ENCODE assay signal across 1 cellular context in genomic region chr16:1983544-1984346, GRCh38.
A peak's percentile ranks its signal among the peaks of the same experiment; 100 is the strongest.
TF ChIP-seq lines count a peak whose summit lies in the region.

GFER (plus strand) TSS chr16:1984193; CDS start chr16:1984219, 26 bp downstream.

TF ChIP-seq in H1, 55 proteins besides CTCF, POLR2A, EP300 and RAD21:
- no peak for TF ChIP-seq SP2 (IDR thresholded peaks at IDR 0.05; ENCODE audit: low read length)
- no peak for TF ChIP-seq POU5F1 (IDR thresholded peaks at IDR 0.05; ENCODE audit: low read depth, low read length)
- TF ChIP-seq NANOG (IDR thresholded peaks at IDR 0.05; ENCODE audit: insufficient read depth, low read depth, low read length, poor library complexity, severe bottlenecking): no peak
- TF ChIP-seq RFX5 (IDR thresholded peaks at IDR 0.05; ENCODE audit: borderline replicate concordance, low read depth, low read length): no peak
- TF ChIP-seq CEBPB (IDR thresholded peaks at IDR 0.05; ENCODE audit: low read depth, low read length): no peak
- TF ChIP-seq TCF12 (IDR thresholded peaks at IDR 0.05; ENCODE audit: low read depth, low read length): no peak
- no peak for TF ChIP-seq ATF3 (IDR thresholded peaks at IDR 0.05; ENCODE audit: insufficient read depth, low read depth, low read length)
- 0 out of 2 replicates have a peak, but pooled peaks have one; percentile 17 for TF ChIP-seq SRF (IDR thresholded peaks at IDR 0.05; ENCODE audit: low read depth, low read length)
- TF ChIP-seq ATF2 (IDR thresholded peaks at IDR 0.05; ENCODE audit: low read length): no peak
- TF ChIP-seq JUND (IDR thresholded peaks at IDR 0.05; ENCODE audit: low read length): no peak
- no peak for TF ChIP-seq CBX5 (IDR thresholded peaks at IDR 0.05; ENCODE audit: low read depth, low read length)
- TF ChIP-seq KDM4A (IDR thresholded peaks at IDR 0.05; ENCODE audit: low read depth, low read length, severe bottlenecking): peak; percentile 74
- no peak for TF ChIP-seq GTF2F1 (IDR thresholded peaks at IDR 0.05; ENCODE audit: borderline replicate concordance, low read depth, low read length)
- no peak for TF ChIP-seq CHD7 (IDR thresholded peaks at IDR 0.05; ENCODE audit: insufficient replicate concordance, low read length)
- peak; percentile 28; the same call in 1 of the 2 replicates for TF ChIP-seq GABPA (IDR thresholded peaks at IDR 0.05; ENCODE audit: borderline replicate concordance, insufficient read depth, low read length)
- no peak for TF ChIP-seq CHD1 (IDR thresholded peaks at IDR 0.05; ENCODE audit: low read depth, low read length)
- TF ChIP-seq SAP30 (IDR thresholded peaks at IDR 0.05; ENCODE audit: insufficient read depth, insufficient replicate concordance, low read length): no peak
- TF ChIP-seq PHF8 (conservative IDR thresholded peaks at IDR 0.05; ENCODE audit: low read depth, low read length): no peak; the same call in 1 of the 2 replicates
- TF ChIP-seq ASH2L (IDR thresholded peaks at IDR 0.05; ENCODE audit: low read length): peak; percentile 74
- TF ChIP-seq CREB1 (IDR thresholded peaks at IDR 0.05): peak; percentile 73
- no peak for TF ChIP-seq NRF1 (IDR thresholded peaks at IDR 0.05; ENCODE audit: low read depth, low read length)
- no peak for TF ChIP-seq BRCA1 (IDR thresholded peaks at IDR 0.05; ENCODE audit: low read depth, low read length)
- no peak for TF ChIP-seq TEAD4 (IDR thresholded peaks at IDR 0.05; ENCODE audit: low read depth, low read length)
- peak; percentile 38; the same call in 1 of the 2 replicates for TF ChIP-seq BACH1 (IDR thresholded peaks at IDR 0.05; ENCODE audit: low read length)
- no peak; the same call in 1 of the 2 replicates for TF ChIP-seq SP1 (IDR thresholded peaks at IDR 0.05; ENCODE audit: low read depth, low read length)
- no peak for TF ChIP-seq CTBP2 (IDR thresholded peaks at IDR 0.05; ENCODE audit: borderline replicate concordance, insufficient read depth, insufficient read length, low read length)
- TF ChIP-seq YY1 (IDR thresholded peaks at IDR 0.05; ENCODE audit: low read depth, low read length): peak; percentile 97
- TF ChIP-seq HDAC2 (IDR thresholded peaks at IDR 0.05; ENCODE audit: borderline replicate concordance in 1 of 2, low read depth in 2 of 2, low read length in 2 of 2): peak in 1 of 2 experiments; percentile 81; a peak in 3 of 4 replicates
- peak; percentile 41; the same call in 1 of the 2 replicates for TF ChIP-seq POLR2AphosphoS5 (IDR thresholded peaks at IDR 0.05; ENCODE audit: low read depth, low read length)
- no peak for TF ChIP-seq KDM1A (IDR thresholded peaks at IDR 0.05; ENCODE audit: borderline replicate concordance, low read length)
- no peak for TF ChIP-seq SIX5 (IDR thresholded peaks at IDR 0.05; ENCODE audit: low read depth, low read length)
- TF ChIP-seq TAF1 (IDR thresholded peaks at IDR 0.05; ENCODE audit: low read depth, low read length): peak; percentile 91
- TF ChIP-seq MAFK (IDR thresholded peaks at IDR 0.05; ENCODE audit: low read depth, low read length): no peak
- peak; percentile 85; the same call in 1 of the 2 replicates for TF ChIP-seq RBBP5 (IDR thresholded peaks at IDR 0.05; ENCODE audit: borderline replicate concordance, low read depth, low read length)
- TF ChIP-seq SP4 (IDR thresholded peaks at IDR 0.05; ENCODE audit: low read length): no peak
- no peak for TF ChIP-seq JUN (IDR thresholded peaks at IDR 0.05; ENCODE audit: low read depth, low read length)
- TF ChIP-seq RXRA (IDR thresholded peaks at IDR 0.05; ENCODE audit: insufficient read depth, low read depth, low read length): no peak
- no peak for TF ChIP-seq ZNF274 (IDR thresholded peaks at IDR 0.05; ENCODE audit: borderline replicate concordance, extremely low read depth, low read length)
- TF ChIP-seq TBP (IDR thresholded peaks at IDR 0.05; ENCODE audit: low read depth, low read length): peak; percentile 67; the same call in 1 of the 2 replicates
- no peak; the same call in 1 of the 2 replicates for TF ChIP-seq SUZ12 (IDR thresholded peaks at IDR 0.05; ENCODE audit: low read length)
- TF ChIP-seq EGR1 (IDR thresholded peaks at IDR 0.05; ENCODE audit: borderline replicate concordance, low read depth, low read length): no peak; the same call in 1 of the 2 replicates
- no peak for TF ChIP-seq CHD2 (IDR thresholded peaks at IDR 0.05; ENCODE audit: low read length)
- no peak for TF ChIP-seq BCL11A (IDR thresholded peaks at IDR 0.05; ENCODE audit: low read depth in 2 of 2, low read length in 2 of 2)
- no peak for TF ChIP-seq TAF7 (optimal IDR thresholded peaks at IDR 0.05; ENCODE audit: borderline replicate concordance, low read depth, low read length)
- no peak for TF ChIP-seq HDAC6 (IDR thresholded peaks at IDR 0.05; ENCODE audit: low read depth, low read length)
- no peak for TF ChIP-seq EZH2 (IDR thresholded peaks at IDR 0.05; ENCODE audit: low read depth, low read length, severe bottlenecking)
- peak; percentile 44; the same call in 1 of the 2 replicates for TF ChIP-seq E2F6 (IDR thresholded peaks at IDR 0.05)
- TF ChIP-seq CBX8 (IDR thresholded peaks at IDR 0.05; ENCODE audit: borderline replicate concordance, low read depth, low read length): no peak
- peak; percentile 63 to 93; a peak in 3 of 4 replicates for TF ChIP-seq SIN3A (conservative IDR thresholded peaks at IDR 0.05 in 1 of 2, IDR thresholded peaks at IDR 0.05 in 1 of 2; ENCODE audit: low read depth in 1 of 2, low read length in 2 of 2)
- no peak for TF ChIP-seq RNF2 (IDR thresholded peaks at IDR 0.05; ENCODE audit: borderline replicate concordance, low read depth, low read length, missing control alignments, poor library complexity, severe bottlenecking)
- TF ChIP-seq USF2 (IDR thresholded peaks at IDR 0.05; ENCODE audit: low read length): 0 out of 2 replicates have a peak, but pooled peaks have one; percentile 5
- TF ChIP-seq MAX (IDR thresholded peaks at IDR 0.05): peak; percentile 81
- TF ChIP-seq FOSL1 (IDR thresholded peaks at IDR 0.05; ENCODE audit: insufficient read depth, low read depth, low read length): no peak
- peak; percentile 86 for TF ChIP-seq KDM5A (IDR thresholded peaks at IDR 0.05; ENCODE audit: low read length)
- no peak for TF ChIP-seq SIRT6 (IDR thresholded peaks at IDR 0.05; ENCODE audit: low read length)
